Comparison of ENCODE assay signal across 18 cellular contexts in the genomic region with DNA sequence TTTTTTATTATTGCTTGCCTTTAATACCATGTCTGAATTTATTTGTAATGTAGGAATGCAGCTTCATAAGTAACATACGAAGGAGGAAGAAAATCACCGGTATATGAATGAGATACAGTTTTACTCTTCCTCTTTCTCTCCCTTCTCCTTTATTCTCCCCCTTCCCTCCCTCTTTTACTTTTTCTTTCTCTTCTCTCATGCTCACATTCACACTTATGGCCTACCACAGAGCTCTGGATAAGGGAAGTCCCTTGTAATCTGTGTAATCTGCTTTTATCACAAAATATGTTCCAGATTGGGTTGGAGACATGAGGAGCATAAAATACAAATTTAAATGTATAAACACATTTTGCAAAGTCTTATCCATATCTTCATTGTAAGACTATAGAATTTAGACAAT. TPM values are rescaled to one million over a fixed set of nuclear protein-coding genes. Genes with fewer than 3 reads are reported as not detected.
A peak's percentile ranks its signal among the peaks of the same experiment; 100 is the strongest.
DNase-seq lines count a peak whose midpoint lies in the region; ATAC-seq and TF ChIP-seq lines count a peak whose summit lies in the region.
"Had no signal": no experiment of that assay in that cellular context is flagged by ENCODE, and none has a peak within 500 bp of the region (broad histone marks: within the 10 kb centered on the region; RNA-seq: fewer than 3 reads in every experiment).

No MANE protein-coding gene starts in this region.

- H3K9me3 ChIP-seq in CD4-positive, CD25-positive, alpha-beta regulatory T cell (ENCODE audit: control insufficient read depth in 2 of 2, low read length in 2 of 2) = no peaks in the 10 kb centered on the region
- no peaks in the 10 kb centered on the region for H3K9me3 ChIP-seq in MM.1S (replicated peaks; ENCODE audit: insufficient read depth, low read length)
- H3K9me3 ChIP-seq: BLaER1, body of pancreas had no signal

- H3K36me3 Mint-ChIP-seq in CD4-positive, CD25-positive, alpha-beta regulatory T cell = peaks cover 40% of the 10 kb centered on the region
- peaks cover 29% of the 10 kb centered on the region for H3K36me3 Mint-ChIP-seq in memory B cell

- TF ChIP-seq CTCF in GM12865 (IDR thresholded peaks at IDR 0.05; ENCODE audit: insufficient read depth, low read depth, low read length, missing control alignments) = no peak
- TF ChIP-seq CTCF in MM.1S (IDR thresholded peaks at IDR 0.05; ENCODE audit: low read length) = no peak

- peaks cover 34% of the 10 kb centered on the region for H3K36me3 ChIP-seq in CD4-positive, CD25-positive, alpha-beta regulatory T cell (ENCODE audit: control insufficient read depth, insufficient read depth, low read length)
- H3K36me3 ChIP-seq in MM.1S (replicated peaks; ENCODE audit: insufficient read depth, low read length) = no peaks in the 10 kb centered on the region
- H3K36me3 ChIP-seq: BLaER1 had no signal

- H4K20me1 ChIP-seq in MM.1S (ENCODE audit: insufficient read depth, low read length) = no peaks in the 10 kb centered on the region
- H4K20me1 ChIP-seq: BLaER1 had no signal

- peak overlapping the region; percentile 10; the same call in 1 of the 2 replicates for H3K9ac ChIP-seq in MM.1S (ENCODE audit: low read length)
- H3K9ac ChIP-seq: BLaER1 had no signal

- no peak overlapping the region for H3K4me3 ChIP-seq in CD4-positive, CD25-positive, alpha-beta regulatory T cell (ENCODE audit: low read depth, low read length)
- H3K4me3 ChIP-seq in GM12865 (ENCODE audit: low read depth, low read length) (0 out of 2 replicates have a peak overlapping the region, but pooled peaks have one; percentile 8), MM.1S (ENCODE audit: low read length) (peak overlapping the region; percentile 37)
- H3K4me3 ChIP-seq: BLaER1, body of pancreas, coronary artery, skin epidermis had no signal

- no peaks in the 10 kb centered on the region for H3K27me3 Mint-ChIP-seq in CD4-positive, CD25-positive, alpha-beta regulatory T cell
- no peaks in the 10 kb centered on the region for H3K27me3 Mint-ChIP-seq in memory B cell

- no peaks in the 10 kb centered on the region for H3K9me2 ChIP-seq in MM.1S (replicated peaks; ENCODE audit: insufficient read depth, low read length)

- peaks cover 87% of the 10 kb centered on the region for H3K79me2 ChIP-seq in MM.1S (ENCODE audit: low read length)

- DNase-seq in CD4-positive, CD25-positive, alpha-beta regulatory T cell = no peak
- no peak for DNase-seq in GM12865 (ENCODE audit: low read depth)
- DNase-seq in MM.1S = no peak
- no peak for DNase-seq in memory B cell (ENCODE audit: low spot score in 2 of 2)
- DNase-seq in NCI-H510A treated with DMSO at 0.1 percent for 48 hours (lab: John Stamatoyannopoulos, UW) = no peak
- no peak for DNase-seq in stimulated activated CD4-positive, alpha-beta T cell treated with anti-CD3 and anti-CD28 coated beads, Interleukin-2, amount 100 ng/mL, for 24 hours
- DNase-seq: activated naive CD4-positive, alpha-beta T cell treated with anti-CD3 and anti-CD28 coated beads, Interleukin-2, amount 50 U/mL, for 16 hours; body of pancreas; DMS153; foreskin melanocyte; left ventricle myocardium superior; NCI-H146; NK-92 treated with Interleukin-12 subunit alpha and Interleukin-12 subunit beta, amount 100 ng/mL, for 24 hours; posterior cingulate gyrus had no signal

- peak overlapping the region; percentile 4 to 15 (median 13) for H3K27ac Mint-ChIP-seq in CD4-positive, CD25-positive, alpha-beta regulatory T cell
- H3K27ac Mint-ChIP-seq in memory B cell = peak overlapping the region; percentile 21

- H3F3A ChIP-seq in MM.1S (ENCODE audit: insufficient read depth, low read length) = peaks cover 38% of the 10 kb centered on the region

- no peak for ATAC-seq in CD4-positive, CD25-positive, alpha-beta regulatory T cell (ENCODE audit: low read depth in 2 of 2)
- ATAC-seq in memory B cell (ENCODE audit: low read depth) (no peak), HG03457 (IDR thresholded peaks at IDR 0.05; ENCODE audit: unreplicated experiment) (no peak)
- ATAC-seq: body of pancreas, left ventricle myocardium superior had no signal

- H3K27ac ChIP-seq in CD4-positive, CD25-positive, alpha-beta regulatory T cell (ENCODE audit: insufficient read depth, low read length, poor library complexity, severe bottlenecking) = no peak overlapping the region
- H3K27ac ChIP-seq in MM.1S (ENCODE audit: low read length) = peak overlapping the region; percentile 75; the same call in 1 of the 2 replicates
- H3K27ac ChIP-seq: BLaER1, body of pancreas, coronary artery had no signal

- no peak overlapping the region for H2AFZ ChIP-seq in MM.1S (ENCODE audit: low read length)

- peak overlapping the region; percentile 77 for H3K4me2 ChIP-seq in MM.1S (ENCODE audit: low read depth, low read length)
- H3K4me2 ChIP-seq: BLaER1 had no signal

- peaks cover 25 to 59% (median 52%) of the 10 kb centered on the region in 4 donors for H3K4me1 Mint-ChIP-seq in CD4-positive, CD25-positive, alpha-beta regulatory T cell
- peaks cover 26% of the 10 kb centered on the region for H3K4me1 Mint-ChIP-seq in memory B cell

- H3K27me3 ChIP-seq in CD4-positive, CD25-positive, alpha-beta regulatory T cell (ENCODE audit: control insufficient read depth, insufficient read depth, low read length) = no peaks in the 10 kb centered on the region
- H3K27me3 ChIP-seq in MM.1S (replicated peaks; ENCODE audit: insufficient read depth, low read length) = no peaks in the 10 kb centered on the region
- H3K27me3 ChIP-seq: BLaER1, body of pancreas had no signal

- H3K4me3 Mint-ChIP-seq in CD4-positive, CD25-positive, alpha-beta regulatory T cell = peak overlapping the region in 2 of 4 donors; percentile 5 to 17
- no peak overlapping the region for H3K4me3 Mint-ChIP-seq in memory B cell

- H3K9me3 Mint-ChIP-seq in CD4-positive, CD25-positive, alpha-beta regulatory T cell = no peaks in the 10 kb centered on the region
- no peaks in the 10 kb centered on the region for H3K9me3 Mint-ChIP-seq in memory B cell

- peaks cover 1% of the 10 kb centered on the region for H3K4me1 ChIP-seq in CD4-positive, CD25-positive, alpha-beta regulatory T cell (ENCODE audit: control insufficient read depth, insufficient read depth, low read length, poor library complexity, severe bottlenecking)
- peaks cover 48% of the 10 kb centered on the region for H3K4me1 ChIP-seq in MM.1S (ENCODE audit: low read length)
- H3K4me1 ChIP-seq: BLaER1 had no signal

RNA-seq across cellular contexts. Expression of gene MDFIC, which starts 59.4 kb away (rescaled TPM):
- 65.1 TPM for total RNA-seq in CD4-positive, CD25-positive, alpha-beta regulatory T cell
- polyA plus RNA-seq in CD4-positive, CD25-positive, alpha-beta regulatory T cell = 10 to 100 TPM; 68.5 to 99.9 (median 89.9) TPM
